In the genomic region with DNA sequence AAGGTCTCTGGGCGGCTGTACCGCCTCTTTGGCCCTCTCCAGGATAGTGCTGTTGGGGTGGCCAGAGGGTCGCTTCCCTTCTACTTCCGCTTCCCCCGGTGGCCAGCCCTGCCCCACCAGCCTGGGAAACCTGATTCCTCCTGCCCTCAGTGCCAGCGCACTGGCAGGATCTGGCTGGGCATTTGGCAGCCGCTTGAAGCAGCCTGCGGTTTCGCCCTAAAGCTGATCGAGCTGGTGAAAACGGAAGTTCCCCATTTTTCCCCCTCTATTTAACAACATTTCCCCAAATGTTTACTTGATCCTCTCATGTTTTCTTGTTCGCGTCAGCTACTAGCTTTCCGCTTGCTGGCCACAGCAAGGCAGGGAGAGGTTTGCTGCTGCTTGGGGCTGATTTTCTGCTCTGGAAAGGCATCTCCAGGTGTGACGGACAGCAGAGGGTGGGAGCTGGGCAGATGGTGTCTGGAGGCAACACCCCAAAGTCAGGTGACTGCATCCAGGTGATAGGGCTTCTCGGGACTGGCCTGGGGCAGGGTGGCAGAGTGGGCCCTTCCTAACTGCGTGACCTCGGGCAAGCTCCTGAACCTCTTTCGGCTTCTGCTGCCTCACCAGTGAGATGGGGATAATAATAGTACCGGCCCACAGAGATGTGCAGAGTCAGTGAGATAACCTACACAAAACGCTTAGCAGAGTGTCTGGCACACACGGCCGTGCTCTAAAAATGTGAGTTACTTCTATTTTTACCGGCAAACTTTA, we compare ENCODE assay signal across 13 cellular contexts. TPM values are rescaled to one million over a fixed set of nuclear protein-coding genes. Genes with fewer than 3 reads are reported as not detected.
A peak's percentile ranks its signal among the peaks of the same experiment; 100 is the strongest.
DNase-seq lines count a peak whose midpoint lies in the region; ATAC-seq, FAIRE-seq and TF ChIP-seq lines count a peak whose summit lies in the region.
"Had no signal": no experiment of that assay in that cellular context is flagged by ENCODE, and none has a peak within 500 bp of the region (broad histone marks: within the 10 kb centered on the region; RNA-seq: fewer than 3 reads in every experiment).

No MANE protein-coding gene starts in this region.

- H3K4ac ChIP-seq in mesenchymal stem cell (ENCODE audit: low read depth in 1 of 2, low read length in 2 of 2): peak overlapping the region in 1 of 2 experiments; percentile 61

- no peak overlapping the region for H2BK5ac ChIP-seq in mesenchymal stem cell (ENCODE audit: low read depth, low read length, poor library complexity, severe bottlenecking)

- peaks cover 18% of the 10 kb centered on the region for H3K4me1 Mint-ChIP-seq in CD14-positive monocyte

- H3K9me3 Mint-ChIP-seq in CD14-positive monocyte: peaks cover 5 to 17% (median 10%) of the 10 kb centered on the region in 7 donors

- DNase-seq in CD14-positive monocyte (ENCODE audit: low spot score) (no peak), NCI-H2029 treated with DMSO at 0.1 percent for 48 hours (lab: John Stamatoyannopoulos, UW) (peak; percentile 70), bronchial epithelial cell (ENCODE audit: low read depth) (peak; percentile 26), mesenchymal stem cell (no peak), NCI-H446 (lab: John Stamatoyannopoulos, UW) (no peak), nucleus accumbens (lab: John Stamatoyannopoulos, UW) (no peak)
- DNase-seq: NCI-H1417 treated with DMSO at 0.1 percent for 48 hours had no signal

- peak overlapping the region; percentile 38 to 52 for H2BK12ac ChIP-seq in mesenchymal stem cell (ENCODE audit: low read length in 2 of 2)

- H3K4me1 ChIP-seq in mesenchymal stem cell (ENCODE audit: control insufficient read depth, insufficient read depth, low read depth, low read length): peaks cover 26% of the 10 kb centered on the region

- H3K27ac ChIP-seq in mesenchymal stem cell (ENCODE audit: low read length, poor library complexity, severe bottlenecking): no peak overlapping the region
- H3K27ac ChIP-seq: brain microvascular endothelial cell had no signal

- H3K4me3 ChIP-seq in bronchial epithelial cell (ENCODE audit: low read depth, low read length): no peak overlapping the region
- no peak overlapping the region for H3K4me3 ChIP-seq in mesenchymal stem cell (ENCODE audit: insufficient read depth in 1 of 2, low read depth in 1 of 2, low read length in 2 of 2)
- H3K4me3 ChIP-seq: gastroesophageal sphincter had no signal

- no peaks in the 10 kb centered on the region for H3K27me3 ChIP-seq in bronchial epithelial cell (ENCODE audit: control insufficient read depth, insufficient read depth, low read length)
- H3K27me3 ChIP-seq in mesenchymal stem cell (ENCODE audit: control insufficient read depth in 1 of 2, insufficient read depth in 1 of 2, low read length in 2 of 2): no peaks in the 10 kb centered on the region
- H3K27me3 ChIP-seq: brain microvascular endothelial cell, gastroesophageal sphincter had no signal

- H2BK15ac ChIP-seq in mesenchymal stem cell (ENCODE audit: low read depth, poor library complexity, severe bottlenecking): no peak overlapping the region

- ATAC-seq in HG02588 (IDR thresholded peaks at IDR 0.05; ENCODE audit: unreplicated experiment) (no peak), HG02852 (IDR thresholded peaks at IDR 0.05; ENCODE audit: unreplicated experiment) (no peak)
- ATAC-seq: gastroesophageal sphincter had no signal

- peak overlapping the region; percentile 57 for H4K91ac ChIP-seq in mesenchymal stem cell (ENCODE audit: low read length)

- no peak overlapping the region for H2AK5ac ChIP-seq in mesenchymal stem cell (ENCODE audit: low read length, severe bottlenecking)

- FAIRE-seq in bronchial epithelial cell (lab: Jason Lieb, UNC): no peak

- peak overlapping the region in 1 of 2 experiments; percentile 72 for H3K14ac ChIP-seq in mesenchymal stem cell (ENCODE audit: low read length in 2 of 2)

- no peak overlapping the region for H3K23ac ChIP-seq in mesenchymal stem cell (ENCODE audit: low read length in 2 of 2)

- no peak overlapping the region for H3K9ac ChIP-seq in mesenchymal stem cell (ENCODE audit: low read length)

- H3K36me3 Mint-ChIP-seq in CD14-positive monocyte: peaks cover 0 to 3% of the 10 kb centered on the region in 2 donors
- H3K36me3 Mint-ChIP-seq: CD4-positive, CD25-positive, alpha-beta regulatory T cell had no signal

- no peak overlapping the region for H2AFZ ChIP-seq in mesenchymal stem cell (ENCODE audit: low read depth, low read length)

- peak overlapping the region in 1 of 7 donors; percentile 36 for H3K27ac Mint-ChIP-seq in CD14-positive monocyte
- H3K27ac Mint-ChIP-seq: CD4-positive, CD25-positive, alpha-beta regulatory T cell had no signal

- H3K27me3 Mint-ChIP-seq in CD14-positive monocyte (ENCODE audit: low read depth in 3 of 3): peaks cover 66 to 93% (median 89%) of the 10 kb centered on the region in 3 donors

- peak overlapping the region; percentile 8 to 76 for H3K18ac ChIP-seq in mesenchymal stem cell (ENCODE audit: low read depth in 1 of 2, low read length in 2 of 2)

- no peak overlapping the region for H4K8ac ChIP-seq in mesenchymal stem cell (ENCODE audit: low read length)

- H3K79me1 ChIP-seq in mesenchymal stem cell (replicated peaks; ENCODE audit: low read length, poor library complexity, severe bottlenecking): peaks cover 37% of the 10 kb centered on the region

- intact Hi-C loops in CD14-positive monocyte (cut with micrococcal nuclease): no loop called here

- peaks cover 10% of the 10 kb centered on the region for H3K9me3 ChIP-seq in mesenchymal stem cell (ENCODE audit: control insufficient read depth, low read length)

- H2BK120ac ChIP-seq in mesenchymal stem cell (ENCODE audit: low read depth, low read length): no peak overlapping the region

- TF ChIP-seq CTCF in CD14-positive monocyte (IDR thresholded peaks at IDR 0.05): no peak
- TF ChIP-seq CTCF in bronchial epithelial cell (IDR thresholded peaks at IDR 0.05; ENCODE audit: insufficient read depth, low read length, severe bottlenecking): no peak

- H3K4me2 ChIP-seq in mesenchymal stem cell (ENCODE audit: low read length, poor library complexity, severe bottlenecking): no peak overlapping the region

- H3K4me3 Mint-ChIP-seq in CD14-positive monocyte: peak overlapping the region; percentile 16 to 82
- H3K4me3 Mint-ChIP-seq: neural crest cell had no signal

- WGBS in mesenchymal stem cell: 88% methylated on average over 24 of the region's 24 CpGs

- H3K36me3 ChIP-seq in bronchial epithelial cell (ENCODE audit: control insufficient read depth, insufficient read depth, low read length): no peaks in the 10 kb centered on the region
- peaks cover 0 to 12% of the 10 kb centered on the region in 2 experiments for H3K36me3 ChIP-seq in mesenchymal stem cell (ENCODE audit: control insufficient read depth in 1 of 2, insufficient read depth in 2 of 2, low read depth in 1 of 2, low read length in 2 of 2)
- H3K36me3 ChIP-seq: brain microvascular endothelial cell had no signal

RNA-seq across cellular contexts. Expression of a gene that starts 53.0 kb away (rescaled TPM):
- polyA plus RNA-seq in CD14-positive monocyte: under 1 TPM; 0.15 to 0.34 TPM
- total RNA-seq in bronchial epithelial cell: 5.0 and 9.0 TPM in 2 replicates
- polyA plus RNA-seq in mesenchymal stem cell (2013, experiment 1 of 2): 22.0 TPM
- 21.7 TPM for polyA plus RNA-seq in mesenchymal stem cell (2013, experiment 2 of 2)

Comparison
In these comparisons a context has a peak if more than half of its experiments do, and no peak if none do; other contexts are left out.
1. DNase-seq: peak in NCI-H2029 treated with DMSO at 0.1 percent for 48 hours (single experiment) and bronchial epithelial cell (single experiment); none in CD14-positive monocyte (single experiment), mesenchymal stem cell (single experiment), NCI-H446 (0 of 2) and nucleus accumbens (0 of 56).